9 cellular contexts compared by ENCODE assay signal in the genomic region with DNA sequence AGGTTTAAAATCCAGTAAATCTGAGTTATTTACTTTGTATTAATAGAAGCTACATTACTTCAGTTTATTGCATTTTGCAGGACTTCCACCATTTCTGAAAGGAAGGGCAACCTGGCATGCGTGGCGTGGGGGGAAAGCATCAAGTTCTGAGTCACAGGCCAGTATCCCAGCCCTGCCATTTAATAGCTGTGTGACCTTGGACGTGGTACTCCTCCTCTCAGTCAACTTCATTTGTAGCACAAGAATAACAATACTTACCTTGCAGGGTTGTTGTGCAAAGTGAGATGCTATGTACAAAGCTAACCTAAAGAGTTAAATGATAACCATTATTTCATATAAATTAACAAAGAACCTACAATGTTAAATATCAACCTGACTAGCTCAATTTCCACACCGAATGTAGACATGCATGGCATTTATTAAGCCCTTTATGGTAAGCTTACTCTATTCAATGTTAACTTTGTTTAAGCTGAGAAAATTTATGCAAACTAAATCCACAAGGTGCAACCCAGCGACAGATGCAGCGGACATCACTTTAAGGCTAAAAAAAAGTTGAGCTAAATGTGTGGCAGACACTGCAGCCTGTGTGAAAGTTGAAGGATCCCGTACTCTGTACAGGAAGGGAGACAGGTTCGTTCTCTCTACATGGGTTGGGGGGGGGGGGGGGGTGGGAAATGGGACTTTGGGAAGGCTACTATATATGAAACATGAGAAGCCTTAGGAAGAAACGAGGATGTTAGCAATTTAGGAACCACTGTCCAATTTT. TPM values are rescaled to one million over a fixed set of nuclear protein-coding genes. Genes with fewer than 3 reads are reported as not detected.
DNase-seq lines count a peak whose midpoint lies in the region; ATAC-seq, FAIRE-seq and TF ChIP-seq lines count a peak whose summit lies in the region.
"Had no signal": no experiment of that assay in that cellular context is flagged by ENCODE, and none has a peak within 500 bp of the region (broad histone marks: within the 10 kb centered on the region; RNA-seq: fewer than 3 reads in every experiment).

No MANE protein-coding gene starts in this region.

- intact Hi-C loops in PC-9 (cut with micrococcal nuclease; ENCODE audit: unreplicated experiment) (no loop called here), endothelial cell of umbilical vein (cut with micrococcal nuclease) (loop anchor here (5.0 kb wide), 1 partner anchor 85 kb away; no protein-coding TSS in a partner anchor), sigmoid colon (cut with DNase I) (no loop called here)

- H3K9me1 ChIP-seq in endothelial cell of umbilical vein (replicated peaks; ENCODE audit: control insufficient read depth, extremely low read depth, insufficient read depth, low read length) = no peaks in the 10 kb centered on the region

- H3K36me3 ChIP-seq in PC-9 (ENCODE audit: low read depth) (peaks cover 73% of the 10 kb centered on the region), endothelial cell of umbilical vein (ENCODE audit: control insufficient read depth in 2 of 2, extremely low read depth in 1 of 2, insufficient read depth in 2 of 2, low read length in 2 of 2) (peaks cover 2 to 12% of the 10 kb centered on the region in 2 experiments), sigmoid colon (peaks cover 0 to 15% (median 0%) of the 10 kb centered on the region in 4 donors)

- no peaks in the 10 kb centered on the region for H3K9me2 ChIP-seq in PC-9 (ENCODE audit: insufficient read depth)

- H3F3A ChIP-seq in PC-9 (ENCODE audit: insufficient read depth, low read depth) = peaks cover 80% of the 10 kb centered on the region

- DNase-seq in GM12865 (ENCODE audit: low read depth) = no peak
- peak in 1 of 2 experiments; percentile 30 for DNase-seq in PC-9
- peak; percentile 31 for DNase-seq in endothelial cell of umbilical vein (ENCODE audit: low read depth, low spot score)
- DNase-seq in sigmoid colon = no peak
- no peak for DNase-seq in NCI-H748 treated with DMSO at 0.1 percent for 48 hours (lab: John Stamatoyannopoulos, UW)

- FAIRE-seq in endothelial cell of umbilical vein (lab: Jason Lieb, UNC) = peak; percentile 56

- H3K9ac ChIP-seq in endothelial cell of umbilical vein (replicated peaks; ENCODE audit: extremely low read depth, insufficient read depth, low read length) = no peak overlapping the region

- H3K27ac ChIP-seq in PC-9 (peak overlapping the region; percentile 95), endothelial cell of umbilical vein (ENCODE audit: insufficient read depth, low read depth, low read length) (no peak overlapping the region), sigmoid colon (peak overlapping the region; percentile 98 to 100 (median 98))

- H3K4me3 ChIP-seq in GM12865 (ENCODE audit: low read depth, low read length) = peak overlapping the region; percentile 68
- peak overlapping the region; percentile 94 for H3K4me3 ChIP-seq in PC-9
- H3K4me3 ChIP-seq in endothelial cell of umbilical vein (replicated peaks in 1 of 3; ENCODE audit: insufficient read depth in 1 of 3, low read depth in 1 of 3, low read length in 3 of 3) = no peak overlapping the region
- H3K4me3 ChIP-seq in sigmoid colon = peak overlapping the region in 3 of 4 donors; percentile 6 to 89 (median 84)

- 35 to 38% methylated on average over 9 of the region's 9 CpGs for WGBS in sigmoid colon, 2 donors

- H2AFZ ChIP-seq in PC-9 (no peak overlapping the region), endothelial cell of umbilical vein (ENCODE audit: low read depth, low read length) (no peak overlapping the region)

- no peak for TF ChIP-seq CTCF in GM12865 (IDR thresholded peaks at IDR 0.05; ENCODE audit: insufficient read depth, low read depth, low read length, missing control alignments)
- no peak for TF ChIP-seq CTCF in PC-9 (conservative IDR thresholded peaks at IDR 0.05)
- no peak for TF ChIP-seq CTCF in endothelial cell of umbilical vein (IDR thresholded peaks at IDR 0.05; ENCODE audit: extremely low read depth in 1 of 2, insufficient read depth in 1 of 2, low read depth in 1 of 2, low read length in 2 of 2)
- no peak for TF ChIP-seq CTCF in sigmoid colon (IDR thresholded peaks at IDR 0.05)

- TF ChIP-seq EP300 in sigmoid colon (IDR thresholded peaks at IDR 0.05) = no peak

- CTCF ChIA-PET in PC-9 (lab: Charles Lee) (interaction anchor here (0.6 to 0.8 kb wide), 5 partner anchors 45 to 217 kb away, joined by 3 to 10 read pairs (median 4); no protein-coding TSS in a partner anchor), endothelial cell of umbilical vein (lab: Charles Lee) (interaction anchor here (0.7 to 3.8 kb wide), 11 partner anchors 13 to 227 kb away, joined by 3 to 24 read pairs (median 3); no protein-coding TSS in a partner anchor)

- BruUV-seq in PC-9 (replicated peaks; lab: Mats Ljungman, UMichigan) (no TSS peak), endothelial cell of umbilical vein (replicated peaks; lab: Mats Ljungman, UMichigan) (no TSS peak)

- dilution Hi-C loops in endothelial cell of umbilical vein (cut with MboI; ENCODE audit: extremely low pct_ligation_motif_present, low sequenced_read_pairs) = no loop called here

- H3K4me1 ChIP-seq in PC-9 (replicated peaks; ENCODE audit: insufficient read depth) (peaks cover 65% of the 10 kb centered on the region), endothelial cell of umbilical vein (ENCODE audit: control insufficient read depth, extremely low read depth, insufficient read depth, low read length) (peaks cover 39% of the 10 kb centered on the region), sigmoid colon (peaks cover 0 to 74% (median 61%) of the 10 kb centered on the region in 4 donors)

- POLR2A ChIA-PET in PC-9 (lab: Charles Lee; ENCODE audit: unreplicated experiment) = interaction anchor here (0.6 to 0.9 kb wide), 9 partner anchors 16 to 220 kb away, joined by 3 to 10 read pairs (median 4); no protein-coding TSS in a partner anchor
- POLR2A ChIA-PET in endothelial cell of umbilical vein (lab: Charles Lee) = interaction anchor here (0.6 to 1.4 kb wide), 6 partner anchors 8 to 549 kb away, joined by 4 to 10 read pairs (median 5); partner anchors contain the start of gene STPG4

- no peaks in the 10 kb centered on the region for H3K27me3 ChIP-seq in PC-9 (ENCODE audit: insufficient read depth, low read depth)
- H3K27me3 ChIP-seq in endothelial cell of umbilical vein (ENCODE audit: control insufficient read depth in 2 of 2, insufficient read depth in 2 of 2, low read length in 2 of 2) = no peaks in the 10 kb centered on the region
- no peaks in the 10 kb centered on the region for H3K27me3 ChIP-seq in sigmoid colon

- TF ChIP-seq POLR2A in endothelial cell of umbilical vein (IDR thresholded peaks at IDR 0.05; ENCODE audit: low read depth, low read length) (no peak), sigmoid colon (IDR thresholded peaks at IDR 0.05) (no peak)

- H3K4me2 ChIP-seq in PC-9 = peak overlapping the region; percentile 96
- peak overlapping the region; percentile 97 for H3K4me2 ChIP-seq in endothelial cell of umbilical vein (ENCODE audit: insufficient read depth, low read length)

- H3K79me2 ChIP-seq in PC-9 (ENCODE audit: low read depth) (peaks cover 87% of the 10 kb centered on the region), endothelial cell of umbilical vein (ENCODE audit: control insufficient read depth, insufficient read depth, low read length) (peaks cover 90% of the 10 kb centered on the region)

- H4K20me1 ChIP-seq in PC-9 (ENCODE audit: insufficient read depth) = peaks cover 78% of the 10 kb centered on the region
- H4K20me1 ChIP-seq in endothelial cell of umbilical vein (replicated peaks; ENCODE audit: control insufficient read depth, extremely low read depth, insufficient read depth, low read length) = peaks cover 12% of the 10 kb centered on the region

- ATAC-seq in GM18867 (IDR thresholded peaks at IDR 0.05; ENCODE audit: unreplicated experiment) (no peak), GM19463 (IDR thresholded peaks at IDR 0.05; ENCODE audit: unreplicated experiment) (no peak), HG03045 (IDR thresholded peaks at IDR 0.05; ENCODE audit: unreplicated experiment) (no peak)

- H3K9me3 ChIP-seq in PC-9 (ENCODE audit: insufficient read depth, low read depth) = no peaks in the 10 kb centered on the region
- no peaks in the 10 kb centered on the region for H3K9me3 ChIP-seq in endothelial cell of umbilical vein (replicated peaks; ENCODE audit: control insufficient read depth, insufficient read depth, low read length)
- H3K9me3 ChIP-seq in sigmoid colon = no peaks in the 10 kb centered on the region

TF ChIP-seq in endothelial cell of umbilical vein, 7 proteins besides CTCF, POLR2A, EP300 and RAD21:
- TF ChIP-seq MYC (IDR thresholded peaks at IDR 0.05; ENCODE audit: low read depth, low read length) (no peak), FOS (IDR thresholded peaks at IDR 0.05; ENCODE audit: borderline replicate concordance, insufficient read depth, low read length) (peak; percentile 43)

RNA-seq across cellular contexts. Expression of gene CALM2, which starts 4.0 kb away (rescaled TPM):
- total RNA-seq in PC-9 (2021) = 726 and 781 TPM in 2 replicates
- 446 and 501 TPM in 2 replicates for total RNA-seq in endothelial cell of umbilical vein
- polyA plus RNA-seq in endothelial cell of umbilical vein = 209 and 327 TPM in 2 replicates
- 312 and 385 TPM in 2 replicates for polyA plus RNA-seq in endothelial cell of umbilical vein (2011; cell fraction: cytosol; rRNA removed)
- 146 and 242 TPM in 2 replicates for polyA plus RNA-seq in endothelial cell of umbilical vein (2011; cell fraction: nucleus; rRNA removed)
- 674 and 938 TPM in 2 replicates for polyA plus RNA-seq in endothelial cell of umbilical vein (2012)
- polyA minus RNA-seq in endothelial cell of umbilical vein = 79.6 and 100 TPM in 2 replicates
- 129 TPM for polyA minus RNA-seq in endothelial cell of umbilical vein (2011; cell fraction: cytosol; rRNA and poly(A)+ RNA removed)
- polyA minus RNA-seq in endothelial cell of umbilical vein (2011; cell fraction: nucleus; rRNA and poly(A)+ RNA removed) = 71.9 and 97.9 TPM in 2 replicates
- 100 to 1,000 TPM; 594 to 993 (median 701) TPM for total RNA-seq in sigmoid colon
- polyA plus RNA-seq in sigmoid colon = 1,000 to 10,000 TPM in 2 of 3 donors, 100 to 1,000 TPM in 1; 660 to 1,449 (median 1,432) TPM

RNA-seq across cellular contexts. Expression of gene STPG4, which starts 17.2 kb away (rescaled TPM):
- total RNA-seq in PC-9 (2021) (6.5 and 8.7 TPM in 2 replicates), endothelial cell of umbilical vein (0.21 and 0.53 TPM in 2 replicates), sigmoid colon (1 to 10 TPM in 1 of 4 donors, under 1 TPM in 1, not detected in 2; 0.66 to 1.1 TPM)
- polyA plus RNA-seq in endothelial cell of umbilical vein (not detected in 2 replicates), sigmoid colon (under 1 TPM in 2 of 3 donors, not detected in 1; 0.12 to 0.60 TPM)
- not detected in 2 replicates for polyA plus RNA-seq in endothelial cell of umbilical vein (2011; cell fraction: cytosol; rRNA removed)
- polyA plus RNA-seq in endothelial cell of umbilical vein (2011; cell fraction: nucleus; rRNA removed) = 0.25 and 0.32 TPM in 2 replicates
- not detected in 2 replicates for polyA plus RNA-seq in endothelial cell of umbilical vein (2012)
- polyA minus RNA-seq in endothelial cell of umbilical vein = 0.36 TPM in 1 of 2 replicates, not detected in the other
- polyA minus RNA-seq in endothelial cell of umbilical vein (2011; cell fraction: cytosol; rRNA and poly(A)+ RNA removed) = not detected
- 0.53 and 0.58 TPM in 2 replicates for polyA minus RNA-seq in endothelial cell of umbilical vein (2011; cell fraction: nucleus; rRNA and poly(A)+ RNA removed)
- total RNA-seq: epithelial cell of proximal tubule had no signal

Comparison
In these comparisons a context has a peak if more than half of its experiments do, and no peak if none do; other contexts are left out.
1. H3K4me3 ChIP-seq: peak in GM12865 (single experiment), PC-9 (single experiment) and sigmoid colon (3 of 4); none in endothelial cell of umbilical vein (0 of 3).